ENCODE assay signal across 8 cellular contexts in genomic region chr2:8303322-8303832, GRCh38.
DNase-seq lines count a peak whose midpoint lies in the region; ATAC-seq and TF ChIP-seq lines count a peak whose summit lies in the region.

No MANE protein-coding gene starts in this region.

- H3K79me2 ChIP-seq in DND-41 (ENCODE audit: insufficient read depth, low read length), result no peaks in the 10 kb centered on the region
- no peaks in the 10 kb centered on the region for H3K79me2 ChIP-seq in MM.1S (ENCODE audit: low read length)

- H3K27me3 ChIP-seq in DND-41 (ENCODE audit: insufficient read depth, low read length, poor library complexity) (no peaks in the 10 kb centered on the region), MM.1S (replicated peaks; ENCODE audit: insufficient read depth, low read length) (no peaks in the 10 kb centered on the region), right cardiac atrium (ENCODE audit: control insufficient read depth, insufficient read depth) (no peaks in the 10 kb centered on the region)

- H3K4me1 ChIP-seq in DND-41 (ENCODE audit: insufficient read depth, low read length), result peaks cover 53% of the 10 kb centered on the region
- peaks cover 28% of the 10 kb centered on the region for H3K4me1 ChIP-seq in MM.1S (ENCODE audit: low read length)
- H3K4me1 ChIP-seq in right cardiac atrium (ENCODE audit: control insufficient read depth, insufficient read depth, low read length), result no peaks in the 10 kb centered on the region

- peaks cover 21% of the 10 kb centered on the region; the same call in 1 of the 2 replicates for H3F3A ChIP-seq in MM.1S (ENCODE audit: insufficient read depth, low read length)

- H3K9me3 ChIP-seq in DND-41 (ENCODE audit: insufficient read depth, low read length, severe bottlenecking) (peaks cover 11% of the 10 kb centered on the region), MM.1S (replicated peaks; ENCODE audit: insufficient read depth, low read length) (no peaks in the 10 kb centered on the region), right cardiac atrium (ENCODE audit: control insufficient read depth, low read length) (no peaks in the 10 kb centered on the region)

- no peak overlapping the region; a peak in 1 of 4 replicates for H3K4me3 ChIP-seq in DND-41 (ENCODE audit: low read depth in 1 of 2, low read length in 2 of 2)
- no peak overlapping the region for H3K4me3 ChIP-seq in MM.1S (ENCODE audit: low read length)
- H3K4me3 ChIP-seq in right cardiac atrium (ENCODE audit: low read length), result no peak overlapping the region

- intact Hi-C loops in right cardiac atrium (cut with DNase I), result no loop called here

- ATAC-seq in DND-41 (ENCODE audit: insufficient read depth, low read depth) (peak; percentile 84), GM21529 (IDR thresholded peaks at IDR 0.05; ENCODE audit: unreplicated experiment) (peak; percentile 70), right cardiac atrium (peak; percentile 31 to 65)

- H3K27ac ChIP-seq in DND-41 (ENCODE audit: low read length) (peak overlapping the region; percentile 84), MM.1S (ENCODE audit: low read length) (peak overlapping the region; percentile 81; the same call in 1 of the 2 replicates), right cardiac atrium (ENCODE audit: low read length) (no peak overlapping the region)

- DNase-seq in DND-41 (peak; percentile 95), MM.1S (peak; percentile 80), right cardiac atrium (peak; percentile 67 to 87 (median 84)), ACHN (no peak), HPDE6-E6E7 (ENCODE audit: extremely low spot score) (no peak)
- DNase-seq in activated CD8-positive, alpha-beta memory T cell treated with anti-CD3 and anti-CD28 coated beads, Interleukin-2, amount 50 U/mL, for 48 hours, result peak; percentile 80
- peak; percentile 52 to 63 for DNase-seq in stimulated activated CD8-positive, alpha-beta memory T cell treated with anti-CD3 and anti-CD28 coated beads, Interleukin-15, amount 100 ng/mL, for 4 hours (ENCODE audit: low read depth in 2 of 2)

- H2AFZ ChIP-seq in DND-41 (ENCODE audit: low read depth, low read length) (no peak overlapping the region), MM.1S (ENCODE audit: low read length) (no peak overlapping the region)

- H3K9ac ChIP-seq in DND-41 (ENCODE audit: low read depth, low read length) (peak overlapping the region; percentile 12; the same call in 1 of the 2 replicates), MM.1S (ENCODE audit: low read length) (no peak overlapping the region)

- H4K20me1 ChIP-seq in DND-41 (ENCODE audit: insufficient read depth, low read length) (no peaks in the 10 kb centered on the region), MM.1S (ENCODE audit: insufficient read depth, low read length) (no peaks in the 10 kb centered on the region)

- H3K36me3 ChIP-seq in DND-41 (ENCODE audit: insufficient read depth, low read length) (no peaks in the 10 kb centered on the region), MM.1S (replicated peaks; ENCODE audit: insufficient read depth, low read length) (no peaks in the 10 kb centered on the region)

- H3K4me2 ChIP-seq in DND-41 (ENCODE audit: insufficient read depth, low read length) (peak overlapping the region; percentile 43), MM.1S (ENCODE audit: low read depth, low read length) (peak overlapping the region; percentile 67)

- in situ Hi-C loops in ACHN (cut with HindIII; ENCODE audit: low pct_ligation_motif_present, low pct_unique_long_range_greater_than_20kb, low sequenced_read_pairs), result no loop called here

- 62% methylated on average over 10 of the region's 10 CpGs for WGBS in right cardiac atrium

- H3K9me2 ChIP-seq in MM.1S (replicated peaks; ENCODE audit: insufficient read depth, low read length), result no peaks in the 10 kb centered on the region

- TF ChIP-seq CTCF in DND-41 (IDR thresholded peaks at IDR 0.05; ENCODE audit: borderline replicate concordance, extremely low read depth, low read length, poor library complexity, severe bottlenecking) (peak; percentile 67), MM.1S (IDR thresholded peaks at IDR 0.05; ENCODE audit: low read length) (no peak)

Comparison
In these comparisons a context has a peak if more than half of its experiments do, and no peak if none do; other contexts are left out.
1. DNase-seq: peak in DND-41 (single experiment), MM.1S (single experiment), activated CD8-positive, alpha-beta memory T cell treated with anti-CD3 and anti-CD28 coated beads, Interleukin-2, amount 50 U/mL, for 48 hours (single experiment), right cardiac atrium (3 of 3) and stimulated activated CD8-positive, alpha-beta memory T cell treated with anti-CD3 and anti-CD28 coated beads, Interleukin-15, amount 100 ng/mL, for 4 hours (2 of 2); none in ACHN (single experiment) and HPDE6-E6E7 (single experiment).
2. Peak in every context shown above with its lines, with median percentiles within 50 percentile points of each other: ATAC-seq.